ENCODE assay signal across 15 cellular contexts in genomic region chr5:176441921-176442323, GRCh38. TPM values are rescaled to one million over a fixed set of nuclear protein-coding genes. Genes with fewer than 3 reads are reported as not detected.
DNase-seq lines count a peak whose midpoint lies in the region; ATAC-seq and TF ChIP-seq lines count a peak whose summit lies in the region.
"Had no signal": no experiment of that assay in that cellular context is flagged by ENCODE, and none has a peak within 500 bp of the region (broad histone marks: within the 10 kb centered on the region; RNA-seq: fewer than 3 reads in every experiment).

No MANE protein-coding gene starts in this region.

- 0 out of 2 replicates have a peak overlapping the region, but pooled peaks have one; percentile 19 for H3K4me3 ChIP-seq in HUES48 (ENCODE audit: low read depth, low read length)
- no peak overlapping the region for H3K4me3 ChIP-seq in foreskin fibroblast (ENCODE audit: low read depth in 1 of 2, low read length in 2 of 2)
- H3K4me3 ChIP-seq in transverse colon: no peak overlapping the region
- H3K4me3 ChIP-seq: SJCRH30, smooth muscle cell had no signal

- 26 to 38% methylated on average over 3 to 5 of the region's 5 CpGs for WGBS in transverse colon (ENCODE audit: low coverage in 1 of 2), 2 donors

- H3K27ac Mint-ChIP-seq in immature natural killer cell: no peak overlapping the region
- H3K27ac Mint-ChIP-seq: activated T-helper 1 cell treated with anti-CD3 and anti-CD28 coated beads, Interleukin-12 subunit alpha, Interleukin-12 subunit beta, Interleukin-2, Interleukin-4 antibody, amounts not matched to agents 30 ng/mL and 10 ng/mL and 1 ng/mL, durations not matched to agents 14 hours and 24 hours and 36 hours had no signal

- no peak overlapping the region for H3K4me3 Mint-ChIP-seq in immature natural killer cell
- H3K4me3 Mint-ChIP-seq: activated T-helper 1 cell treated with anti-CD3 and anti-CD28 coated beads, Interleukin-12 subunit alpha, Interleukin-12 subunit beta, Interleukin-2, Interleukin-4 antibody, amounts not matched to agents 30 ng/mL and 10 ng/mL and 1 ng/mL, durations not matched to agents 14 hours and 24 hours and 36 hours had no signal

- no peak for TF ChIP-seq POLR2A in transverse colon (IDR thresholded peaks at IDR 0.05)

- no peak for ATAC-seq in HG03196 (IDR thresholded peaks at IDR 0.05; ENCODE audit: unreplicated experiment)
- ATAC-seq: activated CD4-positive, CD25-positive, alpha-beta regulatory T cell treated with anti-CD3 and anti-CD28 coated beads, Interleukin-2, amount 50 U/mL, for 24 hours had no signal

- H3K4me1 ChIP-seq in HUES48 (ENCODE audit: control insufficient read depth, insufficient read depth, low read length) (peaks cover 9% of the 10 kb centered on the region), transverse colon (peaks cover 4 to 6% (median 5%) of the 10 kb centered on the region in 4 donors)

- H3K27me3 ChIP-seq in HUES48 (ENCODE audit: control insufficient read depth, insufficient read depth, low read length) (no peaks in the 10 kb centered on the region), transverse colon (peaks cover 3% of the 10 kb centered on the region)
- H3K27me3 ChIP-seq: SJCRH30 had no signal

- H3K27ac ChIP-seq in HUES48 (ENCODE audit: low read depth, low read length) (no peak overlapping the region), transverse colon (no peak overlapping the region)
- H3K27ac ChIP-seq: epithelial cell of prostate, SJCRH30 had no signal

- H3K9ac ChIP-seq in HUES48 (ENCODE audit: low read depth, low read length): no peak overlapping the region

- no peak for TF ChIP-seq CTCF in foreskin fibroblast (IDR thresholded peaks at IDR 0.05; ENCODE audit: low read depth, low read length)
- TF ChIP-seq CTCF in transverse colon (IDR thresholded peaks at IDR 0.05): no peak

- in situ Hi-C loops in transverse colon (cut with MboI; ENCODE audit: low pct_ligation_motif_present in 1 of 4, low pct_unique_long_range_greater_than_20kb in 1 of 4, low sequenced_read_pairs in 3 of 4): no loop called here

- H3K9me3 ChIP-seq in HUES48 (ENCODE audit: control insufficient read depth, insufficient read depth, low read length): no peaks in the 10 kb centered on the region
- no peaks in the 10 kb centered on the region for H3K9me3 ChIP-seq in transverse colon
- H3K9me3 ChIP-seq: SJCRH30 had no signal

- intact Hi-C loops in transverse colon (cut with DNase I; ENCODE audit: low total_unique reads): no loop called here

- TF ChIP-seq EP300 in transverse colon (IDR thresholded peaks at IDR 0.05; ENCODE audit: low read depth): no peak

- peaks cover 3 to 10% (median 5%) of the 10 kb centered on the region in 3 donors for H3K27me3 Mint-ChIP-seq in immature natural killer cell (ENCODE audit: low read depth in 3 of 3)

- H3K36me3 ChIP-seq in HUES48 (ENCODE audit: control insufficient read depth, insufficient read depth, low read length) (no peaks in the 10 kb centered on the region), transverse colon (no peaks in the 10 kb centered on the region)
- H3K36me3 ChIP-seq: SJCRH30 had no signal

- H3K36me3 Mint-ChIP-seq in immature natural killer cell: no peaks in the 10 kb centered on the region

- DNase-seq in AG20443 (ENCODE audit: low spot score) (peak; percentile 30), RKO (ENCODE audit: low spot score) (peak; percentile 41), foreskin fibroblast (peak; percentile 62 to 80), transverse colon (no peak), immature natural killer cell (no peak)
- DNase-seq in activated T-cell treated with anti-CD3 and anti-CD28 coated beads, Interleukin-2, amount 50 U/mL, for 1 hour: no peak
- DNase-seq: kidney glomerular epithelial cell, NCI-H2081 treated with DMSO at 0.1 percent for 48 hours, SJCRH30 had no signal

- H3K9me3 Mint-ChIP-seq in immature natural killer cell: no peaks in the 10 kb centered on the region
- H3K9me3 Mint-ChIP-seq: activated T-helper 1 cell treated with anti-CD3 and anti-CD28 coated beads, Interleukin-12 subunit alpha, Interleukin-12 subunit beta, Interleukin-2, Interleukin-4 antibody, amounts not matched to agents 30 ng/mL and 10 ng/mL and 1 ng/mL, durations not matched to agents 14 hours and 24 hours and 36 hours had no signal

- peaks cover 9% of the 10 kb centered on the region in 2 donors for H3K4me1 Mint-ChIP-seq in immature natural killer cell

RNA-seq across cellular contexts. Expression of gene FAF2, which starts 6.3 kb away (rescaled TPM):
- total RNA-seq in transverse colon: 10 to 100 TPM in 3 of 4 donors, 1 to 10 TPM in 1; 3.8 to 32.4 (median 26.5) TPM
- 10 to 100 TPM in 2 of 3 donors, 1 to 10 TPM in 1; 9.0 to 17.6 (median 17.0) TPM for polyA plus RNA-seq in immature natural killer cell

RNA-seq across cellular contexts. Expression of gene CLTB, which starts 25.6 kb away (rescaled TPM):
- 100 to 1,000 TPM; 167 to 272 (median 265) TPM for total RNA-seq in transverse colon
- 100 to 1,000 TPM in 2 of 3 donors, 10 to 100 TPM in 1; 67.5 to 115 (median 113) TPM for polyA plus RNA-seq in immature natural killer cell

RNA-seq across cellular contexts. Expression of gene HIGD2A, which starts 53.4 kb away (rescaled TPM):
- 100 to 1,000 TPM; 158 to 320 (median 207) TPM for total RNA-seq in transverse colon
- polyA plus RNA-seq in immature natural killer cell: 100 to 1,000 TPM; 186 to 218 (median 207) TPM

RNA-seq across cellular contexts. Expression of gene NOP16, which starts 53.5 kb away (rescaled TPM):
- total RNA-seq in transverse colon: 10 to 100 TPM in 1 of 4 donors, 1 to 10 TPM in 3; 1.8 to 12.7 (median 8.5) TPM
- 10 to 100 TPM in 2 of 3 donors, 1 to 10 TPM in 1; 5.7 to 34.7 (median 16.6) TPM for polyA plus RNA-seq in immature natural killer cell

Comparison
In these comparisons a context has a peak if more than half of its experiments do, and no peak if none do; other contexts are left out.
1. DNase-seq: peak in AG20443 (single experiment), RKO (single experiment) and foreskin fibroblast (2 of 2); none in transverse colon (single experiment), immature natural killer cell (0 of 3) and activated T-cell treated with anti-CD3 and anti-CD28 coated beads, Interleukin-2, amount 50 U/mL, for 1 hour (single experiment).